In the genomic region with DNA sequence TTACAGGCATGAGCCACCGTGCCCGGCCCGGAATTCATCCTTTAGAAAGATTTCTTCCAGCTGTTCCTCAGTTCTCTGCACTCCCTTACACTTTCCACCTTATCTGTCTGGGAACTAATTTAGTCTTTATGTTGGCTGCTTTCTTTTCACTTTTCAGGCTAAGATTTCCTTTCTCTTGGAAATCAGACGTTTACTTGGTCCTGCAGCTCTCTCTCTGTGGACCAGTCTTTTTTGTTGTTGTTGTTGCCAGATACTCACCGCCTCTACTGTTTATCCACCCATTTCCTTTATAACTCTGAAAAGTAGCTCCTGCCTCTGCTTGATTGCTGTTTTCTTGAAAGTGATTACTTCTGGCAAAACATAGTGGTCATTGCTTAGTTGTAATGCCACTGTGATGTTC, we compare ENCODE assay signal across 1 cellular context.
TF ChIP-seq lines count a peak whose summit lies in the region.

No MANE protein-coding gene starts in this region.

TF ChIP-seq in WTC11, 78 proteins besides CTCF, POLR2A, EP300 and RAD21:
- no peak for TF ChIP-seq GTF2I (CRISPR knock-in tag; conservative IDR thresholded peaks at IDR 0.05)
- no peak for TF ChIP-seq ZNF671 (CRISPR knock-in tag; IDR thresholded peaks at IDR 0.05)
- TF ChIP-seq, protein P1, sequence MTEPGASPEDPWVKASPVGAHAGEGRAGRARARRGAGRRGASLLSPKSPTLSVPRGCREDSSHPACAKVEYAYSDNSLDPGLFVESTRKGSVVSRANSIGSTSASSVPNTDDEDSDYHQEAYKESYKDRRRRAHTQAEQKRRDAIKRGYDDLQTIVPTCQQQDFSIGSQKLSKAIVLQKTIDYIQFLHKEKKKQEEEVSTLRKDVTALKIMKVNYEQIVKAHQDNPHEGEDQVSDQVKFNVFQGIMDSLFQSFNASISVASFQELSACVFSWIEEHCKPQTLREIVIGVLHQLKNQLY (CRISPR knock-in tag; IDR thresholded peaks at IDR 0.05), result no peak
- TF ChIP-seq TEAD1 (CRISPR knock-in tag; IDR thresholded peaks at IDR 0.05), result no peak
- no peak for TF ChIP-seq CREM (CRISPR knock-in tag; IDR thresholded peaks at IDR 0.05)
- no peak for TF ChIP-seq ZNF232 (CRISPR knock-in tag; IDR thresholded peaks at IDR 0.05)
- no peak for TF ChIP-seq HMGA2 (CRISPR knock-in tag; IDR thresholded peaks at IDR 0.05)
- no peak for TF ChIP-seq ZNF396 (CRISPR knock-in tag; IDR thresholded peaks at IDR 0.05; ENCODE audit: borderline replicate concordance)
- TF ChIP-seq, protein P2, sequence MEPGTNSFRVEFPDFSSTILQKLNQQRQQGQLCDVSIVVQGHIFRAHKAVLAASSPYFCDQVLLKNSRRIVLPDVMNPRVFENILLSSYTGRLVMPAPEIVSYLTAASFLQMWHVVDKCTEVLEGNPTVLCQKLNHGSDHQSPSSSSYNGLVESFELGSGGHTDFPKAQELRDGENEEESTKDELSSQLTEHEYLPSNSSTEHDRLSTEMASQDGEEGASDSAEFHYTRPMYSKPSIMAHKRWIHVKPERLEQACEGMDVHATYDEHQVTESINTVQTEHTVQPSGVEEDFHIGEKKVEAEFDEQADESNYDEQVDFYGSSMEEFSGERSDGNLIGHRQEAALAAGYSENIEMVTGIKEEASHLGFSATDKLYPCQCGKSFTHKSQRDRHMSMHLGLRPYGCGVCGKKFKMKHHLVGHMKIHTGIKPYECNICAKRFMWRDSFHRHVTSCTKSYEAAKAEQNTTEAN (CRISPR knock-in tag; IDR thresholded peaks at IDR 0.05), result no peak
- no peak for TF ChIP-seq ESRRA (CRISPR knock-in tag; IDR thresholded peaks at IDR 0.05; ENCODE audit: borderline replicate concordance)
- TF ChIP-seq, protein P3, sequence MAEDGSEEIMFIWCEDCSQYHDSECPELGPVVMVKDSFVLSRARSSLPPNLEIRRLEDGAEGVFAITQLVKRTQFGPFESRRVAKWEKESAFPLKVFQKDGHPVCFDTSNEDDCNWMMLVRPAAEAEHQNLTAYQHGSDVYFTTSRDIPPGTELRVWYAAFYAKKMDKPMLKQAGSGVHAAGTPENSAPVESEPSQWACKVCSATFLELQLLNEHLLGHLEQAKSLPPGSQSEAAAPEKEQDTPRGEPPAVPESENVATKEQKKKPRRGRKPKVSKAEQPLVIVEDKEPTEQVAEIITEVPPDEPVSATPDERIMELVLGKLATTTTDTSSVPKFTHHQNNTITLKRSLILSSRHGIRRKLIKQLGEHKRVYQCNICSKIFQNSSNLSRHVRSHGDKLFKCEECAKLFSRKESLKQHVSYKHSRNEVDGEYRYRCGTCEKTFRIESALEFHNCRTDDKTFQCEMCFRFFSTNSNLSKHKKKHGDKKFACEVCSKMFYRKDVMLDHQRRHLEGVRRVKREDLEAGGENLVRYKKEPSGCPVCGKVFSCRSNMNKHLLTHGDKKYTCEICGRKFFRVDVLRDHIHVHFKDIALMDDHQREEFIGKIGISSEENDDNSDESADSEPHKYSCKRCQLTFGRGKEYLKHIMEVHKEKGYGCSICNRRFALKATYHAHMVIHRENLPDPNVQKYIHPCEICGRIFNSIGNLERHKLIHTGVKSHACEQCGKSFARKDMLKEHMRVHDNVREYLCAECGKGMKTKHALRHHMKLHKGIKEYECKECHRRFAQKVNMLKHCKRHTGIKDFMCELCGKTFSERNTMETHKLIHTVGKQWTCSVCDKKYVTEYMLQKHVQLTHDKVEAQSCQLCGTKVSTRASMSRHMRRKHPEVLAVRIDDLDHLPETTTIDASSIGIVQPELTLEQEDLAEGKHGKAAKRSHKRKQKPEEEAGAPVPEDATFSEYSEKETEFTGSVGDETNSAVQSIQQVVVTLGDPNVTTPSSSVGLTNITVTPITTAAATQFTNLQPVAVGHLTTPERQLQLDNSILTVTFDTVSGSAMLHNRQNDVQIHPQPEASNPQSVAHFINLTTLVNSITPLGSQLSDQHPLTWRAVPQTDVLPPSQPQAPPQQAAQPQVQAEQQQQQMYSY (CRISPR knock-in tag; IDR thresholded peaks at IDR 0.05), result no peak
- no peak for TF ChIP-seq JAZF1 (CRISPR knock-in tag; IDR thresholded peaks at IDR 0.05)
